Comparison of ENCODE assay signal across 8 cellular contexts in genomic region chr20:45779011-45779915, GRCh38. TPM values are rescaled to one million over a fixed set of nuclear protein-coding genes. Genes with fewer than 3 reads are reported as not detected.
A peak's percentile ranks its signal among the peaks of the same experiment; 100 is the strongest.
DNase-seq lines count a peak whose midpoint lies in the region; ATAC-seq lines count a peak whose summit lies in the region.

No MANE protein-coding gene starts in this region.

- no peaks in the 10 kb centered on the region for H3K9me3 ChIP-seq in mesenchymal stem cell (ENCODE audit: control insufficient read depth, low read length)
- H3K9me3 ChIP-seq in aorta (ENCODE audit: control insufficient read depth, low read length) = no peaks in the 10 kb centered on the region

- H3K27me3 Mint-ChIP-seq in stimulated activated naive CD8-positive, alpha-beta T cell treated with anti-CD3 and anti-CD28 coated beads, Interleukin-15, amount 100 ng/mL, for 72 hours = peaks cover 15% of the 10 kb centered on the region
- peaks cover 18% of the 10 kb centered on the region for H3K27me3 Mint-ChIP-seq in activated naive CD4-positive, alpha-beta T cell treated with anti-CD3 and anti-CD28 coated beads, Interleukin-2, amount 10 ng/mL, durations not matched to agents 7 days and 5 days

- H3K27ac ChIP-seq in cingulate gyrus (ENCODE audit: low read depth, low read length) (peak overlapping the region; percentile 63), mesenchymal stem cell (ENCODE audit: low read length, poor library complexity, severe bottlenecking) (peak overlapping the region; percentile 98), aorta (ENCODE audit: low read depth in 1 of 2, low read length in 2 of 2) (peak overlapping the region; percentile 20 to 99)

- peak overlapping the region; percentile 29 for H2BK120ac ChIP-seq in mesenchymal stem cell (ENCODE audit: low read depth, low read length)

- no peaks in the 10 kb centered on the region for H3K79me1 ChIP-seq in mesenchymal stem cell (replicated peaks; ENCODE audit: low read length, poor library complexity, severe bottlenecking)

- no peak overlapping the region for H2AFZ ChIP-seq in mesenchymal stem cell (ENCODE audit: low read depth, low read length)

- no peak overlapping the region for H2BK15ac ChIP-seq in mesenchymal stem cell (ENCODE audit: low read depth, poor library complexity, severe bottlenecking)

- no peak for DNase-seq in stimulated activated naive CD8-positive, alpha-beta T cell treated with anti-CD3 and anti-CD28 coated beads, Interleukin-15, amount 100 ng/mL, for 72 hours
- DNase-seq in stimulated activated naive CD8-positive, alpha-beta T cell treated with anti-CD3 and anti-CD28 coated beads, Interleukin-15, Interleukin-2, amounts not matched to agents 100 U/mL and 50 U/mL, for 24 hours = no peak
- DNase-seq in mesenchymal stem cell = peak; percentile 98
- peak; percentile 94 for DNase-seq in aorta
- DNase-seq in NCI-H510A (lab: John Stamatoyannopoulos, UW) = no peak
- DNase-seq in activated naive CD4-positive, alpha-beta T cell treated with anti-CD3 and anti-CD28 coated beads, Interleukin-2, amount 10 ng/mL, durations not matched to agents 7 days and 5 days = no peak

- peaks cover 13% of the 10 kb centered on the region for H3K4me1 Mint-ChIP-seq in stimulated activated naive CD8-positive, alpha-beta T cell treated with anti-CD3 and anti-CD28 coated beads, Interleukin-15, amount 100 ng/mL, for 72 hours
- H3K4me1 Mint-ChIP-seq in activated naive CD4-positive, alpha-beta T cell treated with anti-CD3 and anti-CD28 coated beads, Interleukin-2, amount 10 ng/mL, durations not matched to agents 7 days and 5 days = peaks cover 27% of the 10 kb centered on the region

- H4K91ac ChIP-seq in mesenchymal stem cell (ENCODE audit: low read length) = peak overlapping the region; percentile 97

- H3K27ac Mint-ChIP-seq in stimulated activated naive CD8-positive, alpha-beta T cell treated with anti-CD3 and anti-CD28 coated beads, Interleukin-15, amount 100 ng/mL, for 72 hours = no peak overlapping the region
- H3K27ac Mint-ChIP-seq in activated naive CD4-positive, alpha-beta T cell treated with anti-CD3 and anti-CD28 coated beads, Interleukin-2, amount 10 ng/mL, durations not matched to agents 7 days and 5 days = no peak overlapping the region

- H3K27me3 ChIP-seq in mesenchymal stem cell (ENCODE audit: control insufficient read depth in 1 of 2, insufficient read depth in 1 of 2, low read length in 2 of 2) (no peaks in the 10 kb centered on the region), aorta (ENCODE audit: control insufficient read depth in 1 of 2, insufficient read depth in 2 of 2, low read length in 1 of 2) (no peaks in the 10 kb centered on the region)

- H3K4me3 Mint-ChIP-seq in stimulated activated naive CD8-positive, alpha-beta T cell treated with anti-CD3 and anti-CD28 coated beads, Interleukin-15, amount 100 ng/mL, for 72 hours = no peak overlapping the region
- H3K4me3 Mint-ChIP-seq in activated naive CD4-positive, alpha-beta T cell treated with anti-CD3 and anti-CD28 coated beads, Interleukin-2, amount 10 ng/mL, durations not matched to agents 7 days and 5 days = no peak overlapping the region

- H3K9me3 Mint-ChIP-seq in stimulated activated naive CD8-positive, alpha-beta T cell treated with anti-CD3 and anti-CD28 coated beads, Interleukin-15, amount 100 ng/mL, for 72 hours = no peaks in the 10 kb centered on the region
- no peaks in the 10 kb centered on the region for H3K9me3 Mint-ChIP-seq in activated naive CD4-positive, alpha-beta T cell treated with anti-CD3 and anti-CD28 coated beads, Interleukin-2, amount 10 ng/mL, durations not matched to agents 7 days and 5 days

- ATAC-seq in stimulated activated naive CD8-positive, alpha-beta T cell treated with anti-CD3 and anti-CD28 coated beads, Interleukin-15, amount 100 ng/mL, for 72 hours = peak; percentile 55
- ATAC-seq in stimulated activated naive CD8-positive, alpha-beta T cell treated with anti-CD3 and anti-CD28 coated beads, Interleukin-15, Interleukin-2, amounts not matched to agents 100 U/mL and 50 U/mL, for 24 hours = no peak
- ATAC-seq in aorta (ENCODE audit: low FRiP score) (peak; percentile 92), HG02571 (IDR thresholded peaks at IDR 0.05; ENCODE audit: unreplicated experiment) (no peak)

- peak overlapping the region in 1 of 2 experiments; percentile 61 for H3K4me3 ChIP-seq in mesenchymal stem cell (ENCODE audit: insufficient read depth in 1 of 2, low read depth in 1 of 2, low read length in 2 of 2)
- H3K4me3 ChIP-seq in aorta (ENCODE audit: low read length in 2 of 2) = no peak overlapping the region

- no peak overlapping the region for H3K4me2 ChIP-seq in mesenchymal stem cell (ENCODE audit: low read length, poor library complexity, severe bottlenecking)

- intact Hi-C loops in aorta (cut with DNase I) = loop anchor here in 1 of 2 donors (10.0 kb wide), 1 partner anchor 334 kb away; no protein-coding TSS in a partner anchor

- peak overlapping the region in 1 of 2 experiments; percentile 85 for H3K14ac ChIP-seq in mesenchymal stem cell (ENCODE audit: low read length in 2 of 2)

- no peaks in the 10 kb centered on the region for H3K36me3 Mint-ChIP-seq in activated naive CD4-positive, alpha-beta T cell treated with anti-CD3 and anti-CD28 coated beads, Interleukin-2, amount 10 ng/mL, durations not matched to agents 7 days and 5 days

- H3K18ac ChIP-seq in mesenchymal stem cell (ENCODE audit: low read depth in 1 of 2, low read length in 2 of 2) = peak overlapping the region; percentile 92 to 95

- WGBS in mesenchymal stem cell = 14% methylated on average over 7 of the region's 8 CpGs
- WGBS in aorta, 2 donors = 17 to 20% methylated on average over 8 of the region's 8 CpGs

- peak overlapping the region; percentile 93 for H2BK5ac ChIP-seq in mesenchymal stem cell (ENCODE audit: low read depth, low read length, poor library complexity, severe bottlenecking)

- peak overlapping the region; percentile 16 to 96 for H3K4ac ChIP-seq in mesenchymal stem cell (ENCODE audit: low read depth in 1 of 2, low read length in 2 of 2)

- H2BK12ac ChIP-seq in mesenchymal stem cell (ENCODE audit: low read length in 2 of 2) = peak overlapping the region; percentile 98 to 100

- H3K23ac ChIP-seq in mesenchymal stem cell (ENCODE audit: low read length in 2 of 2) = no peak overlapping the region

- H4K8ac ChIP-seq in mesenchymal stem cell (ENCODE audit: low read length) = peak overlapping the region; percentile 85

- peak overlapping the region; percentile 99 for H2AK5ac ChIP-seq in mesenchymal stem cell (ENCODE audit: low read length, severe bottlenecking)

- peak overlapping the region; percentile 85 for H3K9ac ChIP-seq in mesenchymal stem cell (ENCODE audit: low read length)

- H3K4me1 ChIP-seq in mesenchymal stem cell (ENCODE audit: control insufficient read depth, insufficient read depth, low read depth, low read length) (peaks cover 14% of the 10 kb centered on the region), aorta (ENCODE audit: control insufficient read depth in 1 of 2, insufficient read depth in 2 of 2, low read length in 2 of 2) (peaks cover 0 to 5% of the 10 kb centered on the region in 2 donors)

- CTCF ChIA-PET in activated naive CD4-positive, alpha-beta T cell treated with anti-CD3 and anti-CD28 coated beads, Interleukin-2, amount 10 ng/mL, durations not matched to agents 7 days and 5 days (lab: Charles Lee) = interaction anchor here (1.6 to 2.3 kb wide), 4 partner anchors 8 to 485 kb away, joined by 4 to 13 read pairs (median 6); partner anchors contain the start of genes DNTTIP1 and WFDC3

- H3K36me3 ChIP-seq in mesenchymal stem cell (ENCODE audit: control insufficient read depth in 1 of 2, insufficient read depth in 2 of 2, low read depth in 1 of 2, low read length in 2 of 2) = no peaks in the 10 kb centered on the region
- H3K36me3 ChIP-seq in aorta (ENCODE audit: control insufficient read depth in 1 of 2, insufficient read depth in 2 of 2, low read length in 1 of 2) = no peaks in the 10 kb centered on the region

RNA-seq across cellular contexts. Expression of gene WFDC3, which starts 12.4 kb away (rescaled TPM):
- 1.5 TPM for polyA plus RNA-seq in mesenchymal stem cell (2013, experiment 1 of 2)
- 1.1 TPM for polyA plus RNA-seq in mesenchymal stem cell (2013, experiment 2 of 2)
- total RNA-seq in aorta = 1 to 10 TPM; 1.6 to 3.6 TPM
- polyA plus RNA-seq in aorta = 1 to 10 TPM in 1 of 2 donors, not detected in 1; 1.9 TPM

RNA-seq across cellular contexts. Expression of gene DNTTIP1, which starts 12.5 kb away (rescaled TPM):
- polyA plus RNA-seq in mesenchymal stem cell (2013, experiment 1 of 2) = 35.0 TPM
- polyA plus RNA-seq in mesenchymal stem cell (2013, experiment 2 of 2) = 36.8 TPM
- total RNA-seq in aorta = 10 to 100 TPM; 25.8 to 27.8 TPM
- polyA plus RNA-seq in aorta = 10 to 100 TPM; 29.3 to 30.7 TPM

RNA-seq across cellular contexts. Expression of gene UBE2C, which starts 33.2 kb away (rescaled TPM):
- polyA plus RNA-seq in mesenchymal stem cell (2013, experiment 1 of 2) = 20.5 TPM
- polyA plus RNA-seq in mesenchymal stem cell (2013, experiment 2 of 2) = 21.3 TPM
- total RNA-seq in aorta = 1 to 10 TPM; 1.0 to 1.9 TPM
- polyA plus RNA-seq in aorta = 1 to 10 TPM in 1 of 2 donors, not detected in 1; 5.0 TPM

RNA-seq across cellular contexts. Expression of gene TNNC2, which starts 47.8 kb away (rescaled TPM):
- polyA plus RNA-seq in mesenchymal stem cell (2013, experiment 1 of 2) = 0.19 TPM
- 0.21 TPM for polyA plus RNA-seq in mesenchymal stem cell (2013, experiment 2 of 2)
- total RNA-seq in aorta = not detected
- 10 to 100 TPM in 1 of 2 donors, 1 to 10 TPM in 1; 1.9 to 26.3 TPM for polyA plus RNA-seq in aorta

RNA-seq across cellular contexts. Expression of gene SNX21, which starts 54.3 kb away (rescaled TPM):
- polyA plus RNA-seq in mesenchymal stem cell (2013, experiment 1 of 2) = 18.0 TPM
- polyA plus RNA-seq in mesenchymal stem cell (2013, experiment 2 of 2) = 16.8 TPM
- 10 to 100 TPM; 36.2 to 57.7 TPM for total RNA-seq in aorta
- 100 to 1,000 TPM in 1 of 2 donors, 10 to 100 TPM in 1; 14.9 to 117 TPM for polyA plus RNA-seq in aorta

Comparison
In these comparisons a context has a peak if more than half of its experiments do, and no peak if none do; other contexts are left out.
1. ATAC-seq: peak in stimulated activated naive CD8-positive, alpha-beta T cell treated with anti-CD3 and anti-CD28 coated beads, Interleukin-15, amount 100 ng/mL, for 72 hours (single experiment) and aorta (single experiment); none in stimulated activated naive CD8-positive, alpha-beta T cell treated with anti-CD3 and anti-CD28 coated beads, Interleukin-15, Interleukin-2, amounts not matched to agents 100 U/mL and 50 U/mL, for 24 hours (single experiment) and HG02571 (single experiment).
2. DNase-seq: peak in mesenchymal stem cell (single experiment) and aorta (2 of 2); none in stimulated activated naive CD8-positive, alpha-beta T cell treated with anti-CD3 and anti-CD28 coated beads, Interleukin-15, amount 100 ng/mL, for 72 hours (0 of 2), stimulated activated naive CD8-positive, alpha-beta T cell treated with anti-CD3 and anti-CD28 coated beads, Interleukin-15, Interleukin-2, amounts not matched to agents 100 U/mL and 50 U/mL, for 24 hours (single experiment), NCI-H510A (single experiment) and activated naive CD4-positive, alpha-beta T cell treated with anti-CD3 and anti-CD28 coated beads, Interleukin-2, amount 10 ng/mL, durations not matched to agents 7 days and 5 days (single experiment).
3. Peak in every context shown above with its lines, with median percentiles within 50 percentile points of each other: H3K27ac ChIP-seq.